Comparison of ENCODE assay signal across 14 cellular contexts in the genomic region with DNA sequence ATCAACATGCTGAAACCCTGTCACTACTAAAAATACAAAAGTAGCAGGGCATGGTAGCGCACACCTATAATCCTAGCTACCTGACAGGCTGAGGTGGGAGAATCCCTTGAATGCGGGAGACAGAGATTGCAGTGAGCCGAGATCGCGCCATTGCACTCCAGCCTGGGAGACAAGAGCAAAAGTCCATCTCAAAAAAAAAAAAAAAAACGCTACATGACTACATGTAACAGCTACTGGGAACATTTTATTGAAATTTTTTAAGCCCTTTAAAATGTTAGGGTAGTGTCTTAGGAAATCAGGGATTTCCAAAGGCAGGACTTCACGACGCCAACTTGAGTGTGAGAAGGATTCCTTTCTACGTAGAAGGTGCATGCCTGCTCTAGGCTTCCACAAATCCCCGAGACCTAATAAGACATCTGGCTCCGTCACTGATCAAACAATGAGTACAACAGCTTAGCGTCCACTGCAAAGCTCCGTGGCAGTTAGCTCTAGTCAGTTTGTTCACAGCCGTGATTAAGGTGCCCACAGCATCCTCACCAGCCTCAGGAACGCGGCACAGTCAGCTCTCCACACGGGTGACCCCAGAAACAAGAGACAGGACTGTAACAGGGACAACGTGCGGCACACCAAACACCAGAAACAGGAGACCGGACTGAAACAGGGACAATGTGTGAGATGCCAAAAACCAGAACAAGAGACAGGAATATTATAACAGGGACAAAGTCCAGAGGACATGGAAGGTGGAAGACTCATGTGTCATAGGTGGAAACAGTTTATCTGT.
"Had no signal": no experiment of that assay in that cellular context is flagged by ENCODE, and none has a peak within 500 bp of the region (broad histone marks: within the 10 kb centered on the region; RNA-seq: fewer than 3 reads in every experiment).

No MANE protein-coding gene starts in this region.

- ATAC-seq: activated T-cell treated with anti-CD3 and anti-CD28 coated beads, Interleukin-2, amount 50 U/mL, for 4 hours; left ventricle myocardium superior; natural killer cell treated with Interleukin-12 subunit alpha and Interleukin-12 subunit beta and Interleukin-15 and Interleukin-18, amount 100 ng/mL, for 72 hours had no signal

- H3K36me3 ChIP-seq: ascending aorta, sigmoid colon, thyroid gland had no signal

- H3K27ac Mint-ChIP-seq: activated naive CD4-positive, alpha-beta T cell treated with anti-CD3 and anti-CD28 coated beads for 36 hours; natural killer cell treated with Interleukin-12 subunit alpha and Interleukin-12 subunit beta and Interleukin-15 and Interleukin-18, amount 100 ng/mL, for 72 hours had no signal

- H3K27ac ChIP-seq: ascending aorta, sigmoid colon, thyroid gland had no signal

- H3K27me3 Mint-ChIP-seq: natural killer cell treated with Interleukin-12 subunit alpha and Interleukin-12 subunit beta and Interleukin-15 and Interleukin-18, amount 100 ng/mL, for 72 hours had no signal

- H3K4me1 ChIP-seq: ascending aorta, sigmoid colon, thyroid gland had no signal

- H3K9me3 ChIP-seq: ascending aorta, sigmoid colon, thyroid gland had no signal

- H3K27me3 ChIP-seq: ascending aorta, sigmoid colon, thyroid gland had no signal

- DNase-seq: activated CD4-positive, alpha-beta T cell treated with anti-CD3 and anti-CD28 coated beads, Interleukin-2, amount 50 U/mL, for 1 hour; activated CD4-positive, CD25-positive, alpha-beta regulatory T cell treated with anti-CD3 and anti-CD28 coated beads, Interleukin-2, amount 50 U/mL, for 72 hours; activated CD8-positive, alpha-beta memory T cell treated with anti-CD3 and anti-CD28 coated beads, Interleukin-2, amount 50 U/mL, for 4 hours; activated naive CD4-positive, alpha-beta T cell treated with anti-CD3 and anti-CD28 coated beads for 36 hours; activated T-cell treated with anti-CD3 and anti-CD28 coated beads, Interleukin-2, amount 50 U/mL, for 4 hours; cerebellar nuclear complex; cortex of kidney; left ventricle myocardium superior; sigmoid colon; stimulated activated CD8-positive, alpha-beta memory T cell treated with anti-CD3 and anti-CD28 coated beads, Interleukin-4, amount 100 ng/mL, for 48 hours; stimulated activated naive CD4-positive, alpha-beta T cell treated with Interleukin-2 at 50 U/mL for 16 hours; thyroid gland had no signal

- H3K4me3 Mint-ChIP-seq: activated naive CD4-positive, alpha-beta T cell treated with anti-CD3 and anti-CD28 coated beads for 36 hours; activated T-cell treated with anti-CD3 and anti-CD28 coated beads, Interleukin-2, amount 50 U/mL, for 4 hours; natural killer cell treated with Interleukin-12 subunit alpha and Interleukin-12 subunit beta and Interleukin-15 and Interleukin-18, amount 100 ng/mL, for 72 hours had no signal

- H3K9me3 Mint-ChIP-seq: activated T-cell treated with anti-CD3 and anti-CD28 coated beads, Interleukin-2, amount 50 U/mL, for 4 hours had no signal

- H3K4me3 ChIP-seq: ascending aorta, sigmoid colon, thyroid gland had no signal
